Comparison of ENCODE assay signal across 1 cellular context in the genomic region with DNA sequence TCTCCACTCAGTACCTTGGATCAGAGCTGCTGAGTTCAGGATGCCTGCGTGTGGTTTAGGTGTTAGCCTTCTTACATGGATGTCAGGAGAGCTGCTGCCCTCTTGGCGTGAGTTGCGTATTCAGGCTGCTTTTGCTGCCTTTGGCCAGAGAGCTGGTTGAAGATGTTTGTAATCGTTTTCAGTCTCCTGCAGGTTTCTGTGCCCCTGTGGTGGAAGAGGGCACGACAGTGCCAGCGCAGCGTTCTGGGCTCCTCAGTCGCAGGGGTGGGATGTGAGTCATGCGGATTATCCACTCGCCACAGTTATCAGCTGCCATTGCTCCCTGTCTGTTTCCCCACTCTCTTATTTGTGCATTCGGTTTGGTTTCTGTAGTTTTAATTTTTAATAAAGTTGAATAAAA.
TF ChIP-seq lines count a peak whose summit lies in the region.

No MANE protein-coding gene starts in this region.

TF ChIP-seq in K562, 482 proteins besides CTCF, POLR2A, EP300 and RAD21:
- no peak for TF ChIP-seq GMEB1 (CRISPR knock-in tag; IDR thresholded peaks at IDR 0.05)
- TF ChIP-seq C11orf30 (IDR thresholded peaks at IDR 0.05; ENCODE audit: low read depth) = no peak
- TF ChIP-seq ZNF239 (CRISPR knock-in tag; IDR thresholded peaks at IDR 0.05) = no peak
- TF ChIP-seq ZZZ3 (IDR thresholded peaks at IDR 0.05) = no peak
- no peak for TF ChIP-seq CBFA2T3 (IDR thresholded peaks at IDR 0.05)
- no peak for TF ChIP-seq ZNF57 (CRISPR knock-in tag; IDR thresholded peaks at IDR 0.05)
- TF ChIP-seq ZNF324 (CRISPR knock-in tag; IDR thresholded peaks at IDR 0.05) = no peak
- TF ChIP-seq SIX5 (IDR thresholded peaks at IDR 0.05; ENCODE audit: borderline replicate concordance in 1 of 2, insufficient read depth in 1 of 2, low read depth in 1 of 2, low read length in 2 of 2) = no peak
TF ChIP-seq in K562: peak in this region for 0.
